ENCODE assay signal across 13 cellular contexts in the genomic region with DNA sequence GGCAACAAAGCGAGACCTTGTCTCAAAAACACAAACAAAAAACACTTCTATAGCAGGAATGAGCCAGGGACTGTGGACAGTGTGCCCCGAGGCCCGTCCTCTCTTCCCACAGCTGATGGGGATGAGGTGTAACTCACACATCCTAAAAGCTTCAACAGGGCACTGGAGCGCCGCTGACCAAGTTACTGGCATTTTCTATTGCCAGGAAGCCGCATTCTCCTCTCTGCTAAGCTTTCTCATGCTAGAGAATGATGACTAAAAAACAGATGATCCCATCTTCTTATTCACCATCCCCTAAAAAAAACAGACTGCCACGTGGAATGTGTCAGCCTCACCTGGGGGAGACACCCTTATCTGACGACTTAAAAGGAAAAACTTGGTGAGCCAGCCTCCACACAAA. TPM values are rescaled to one million over a fixed set of nuclear protein-coding genes. Genes with fewer than 3 reads are reported as not detected.
DNase-seq lines count a peak whose midpoint lies in the region; ATAC-seq and TF ChIP-seq lines count a peak whose summit lies in the region.
"Had no signal": no experiment of that assay in that cellular context is flagged by ENCODE, and none has a peak within 500 bp of the region (broad histone marks: within the 10 kb centered on the region; RNA-seq: fewer than 3 reads in every experiment).

No MANE protein-coding gene starts in this region.

- H3K27me3 ChIP-seq in cardiac muscle cell: no peaks in the 10 kb centered on the region
- H3K27me3 ChIP-seq in right cardiac atrium (ENCODE audit: control insufficient read depth, insufficient read depth): no peaks in the 10 kb centered on the region
- no peaks in the 10 kb centered on the region for H3K27me3 ChIP-seq in thyroid gland

- peaks cover 2% of the 10 kb centered on the region for H3K36me3 Mint-ChIP-seq in activated naive CD8-positive, alpha-beta T cell

- peaks cover 39% of the 10 kb centered on the region for H3K4me1 Mint-ChIP-seq in activated naive CD8-positive, alpha-beta T cell (ENCODE audit: low read depth)

- no peak overlapping the region for H3K4me3 Mint-ChIP-seq in activated naive CD8-positive, alpha-beta T cell

- no peak for ATAC-seq in right cardiac atrium
- no peak for ATAC-seq in HG03045 (IDR thresholded peaks at IDR 0.05; ENCODE audit: unreplicated experiment)
- no peak for ATAC-seq in HG02852 (IDR thresholded peaks at IDR 0.05; ENCODE audit: unreplicated experiment)

- H3K27me3 Mint-ChIP-seq in activated naive CD8-positive, alpha-beta T cell: no peaks in the 10 kb centered on the region

- TF ChIP-seq CTCF in cardiac muscle cell (IDR thresholded peaks at IDR 0.05; ENCODE audit: low read depth, low read length) (no peak), thyroid gland (IDR thresholded peaks at IDR 0.05) (no peak)

- H3K4me1 ChIP-seq in cardiac muscle cell (ENCODE audit: low read depth): no peaks in the 10 kb centered on the region
- peaks cover 5% of the 10 kb centered on the region for H3K4me1 ChIP-seq in right cardiac atrium (ENCODE audit: control insufficient read depth, insufficient read depth, low read length)
- H3K4me1 ChIP-seq in thyroid gland: peaks cover 0 to 7% of the 10 kb centered on the region in 2 donors

- H3K9me3 ChIP-seq in cardiac muscle cell (ENCODE audit: low read depth) (no peaks in the 10 kb centered on the region), right cardiac atrium (ENCODE audit: control insufficient read depth, low read length) (no peaks in the 10 kb centered on the region), thyroid gland (no peaks in the 10 kb centered on the region)

- intact Hi-C loops in cardiac septum (cut with DNase I) (no loop called here), right cardiac atrium (cut with DNase I) (no loop called here), thyroid gland (cut with DNase I) (no loop called here)

- H3K27ac ChIP-seq in cardiac muscle cell: peak overlapping the region; percentile 48
- H3K27ac ChIP-seq in right cardiac atrium (ENCODE audit: low read length): peak overlapping the region; percentile 13
- peak overlapping the region in 2 of 3 donors; percentile 8 to 43 for H3K27ac ChIP-seq in thyroid gland

- no peak for TF ChIP-seq POLR2A in thyroid gland (IDR thresholded peaks at IDR 0.05)

- H3K4me3 ChIP-seq in cardiac muscle cell (no peak overlapping the region), right cardiac atrium (ENCODE audit: low read length) (no peak overlapping the region), thyroid gland (replicated peaks in 1 of 3) (no peak overlapping the region)

- H3K9me3 Mint-ChIP-seq in activated naive CD8-positive, alpha-beta T cell (ENCODE audit: low read depth): no peaks in the 10 kb centered on the region

- H3K36me3 ChIP-seq in cardiac muscle cell (peaks cover 11% of the 10 kb centered on the region), thyroid gland (peaks cover 20 to 21% of the 10 kb centered on the region in 2 donors)

- WGBS in right cardiac atrium: 74% methylated on average over 8 of the region's 8 CpGs
- 73 to 78% methylated on average over 8 of the region's 8 CpGs for WGBS in thyroid gland, 2 donors

- peak overlapping the region; percentile 41 for H3K27ac Mint-ChIP-seq in activated naive CD8-positive, alpha-beta T cell

- DNase-seq in cardiac muscle cell (ENCODE audit: low read depth in 1 of 2, low spot score in 1 of 2) (no peak), cardiac septum (ENCODE audit: low spot score) (no peak), right cardiac atrium (peak in 1 of 3 donors; percentile 9), thyroid gland (no peak), activated T-cell treated with anti-CD3 and anti-CD28 coated beads for 4 hours (no peak)
- DNase-seq: mesendoderm, MV-4-11, NCI-H345, trophoblast cell had no signal

RNA-seq across cellular contexts. Expression of a gene that starts 16.3 kb away (rescaled TPM):
- total RNA-seq in cardiac muscle cell (158 and 165 TPM in 2 replicates), cardiac septum (21.6 TPM), right cardiac atrium (10 to 100 TPM; 28.6 to 37.2 (median 35.0) TPM), thyroid gland (10 to 100 TPM; 43.4 to 67.5 (median 61.1) TPM)
- polyA plus RNA-seq in cardiac muscle cell (125 and 174 TPM in 2 replicates), right cardiac atrium (75.0 TPM)

RNA-seq across cellular contexts. Expression of a gene that starts 29.6 kb away (rescaled TPM):
- total RNA-seq in cardiac muscle cell (not detected in 2 replicates), cardiac septum (not detected), right cardiac atrium (not detected), thyroid gland (not detected)
- polyA plus RNA-seq in cardiac muscle cell (0.43 TPM in 1 of 2 replicates, not detected in the other), right cardiac atrium (not detected)
- total RNA-seq: glomerular endothelial cell had no signal

RNA-seq across cellular contexts. Expression of a gene that starts 54.9 kb away (rescaled TPM):
- total RNA-seq in cardiac muscle cell (12.2 and 14.2 TPM in 2 replicates), cardiac septum (22.5 TPM), right cardiac atrium (10 to 100 TPM; 10.5 to 29.4 (median 13.0) TPM), thyroid gland (10 to 100 TPM; 26.2 to 49.6 (median 30.8) TPM)
- polyA plus RNA-seq in cardiac muscle cell (11.7 and 12.9 TPM in 2 replicates), right cardiac atrium (10.7 TPM)

RNA-seq across cellular contexts. Expression of a gene that starts 55.1 kb away (rescaled TPM):
- 8.1 TPM in 2 replicates for total RNA-seq in cardiac muscle cell
- polyA plus RNA-seq in cardiac muscle cell: 23.9 and 38.3 TPM in 2 replicates
- total RNA-seq in cardiac septum: 10.4 TPM
- 10 to 100 TPM; 12.2 to 12.8 (median 12.3) TPM for total RNA-seq in right cardiac atrium
- polyA plus RNA-seq in right cardiac atrium: 11.5 TPM
- total RNA-seq in thyroid gland: 1 to 10 TPM; 6.6 to 9.2 (median 8.2) TPM
